8 cellular contexts compared by ENCODE assay signal in the genomic region with DNA sequence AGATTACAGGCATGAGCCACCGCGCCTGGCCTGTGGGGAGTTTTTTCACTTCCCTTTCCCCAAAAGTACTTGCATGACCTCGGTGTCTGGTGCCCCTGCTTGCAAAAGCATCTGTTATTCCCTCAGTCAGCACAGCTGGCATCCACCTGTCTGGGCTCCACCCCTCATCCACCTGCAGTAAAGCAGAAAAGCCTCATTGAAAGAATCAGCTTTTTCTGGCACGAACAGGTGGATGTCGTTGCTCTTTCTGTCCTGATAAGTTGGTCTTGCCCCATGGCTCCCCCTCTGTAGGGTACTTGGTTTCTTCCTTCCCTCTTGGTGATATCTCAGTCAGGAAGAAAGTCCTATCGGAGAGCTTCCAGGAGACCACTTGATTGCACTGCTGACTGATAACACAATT. TPM values are rescaled to one million over a fixed set of nuclear protein-coding genes. Genes with fewer than 3 reads are reported as not detected.
DNase-seq lines count a peak whose midpoint lies in the region; ATAC-seq and TF ChIP-seq lines count a peak whose summit lies in the region.

No MANE protein-coding gene starts in this region.

- H3K27me3 ChIP-seq in A673 (replicated peaks; ENCODE audit: insufficient read depth, low read depth, low read length, poor library complexity) (no peaks in the 10 kb centered on the region), colonic mucosa (no peaks in the 10 kb centered on the region), GM23248 (replicated peaks; ENCODE audit: insufficient read depth) (no peaks in the 10 kb centered on the region)

- no peaks in the 10 kb centered on the region for H3K79me2 ChIP-seq in GM23248 (ENCODE audit: insufficient read depth)

- peak; percentile 63 for ATAC-seq in GM21423 (IDR thresholded peaks at IDR 0.05; ENCODE audit: unreplicated experiment)

- H3K4me3 ChIP-seq in A673 (ENCODE audit: low read depth, low read length, poor library complexity, severe bottlenecking) (no peak overlapping the region), colonic mucosa (no peak overlapping the region), GM23248 (no peak overlapping the region)

- peak; percentile 5 for DNase-seq in A673 (ENCODE audit: low spot score)
- peak; percentile 86 for DNase-seq in MV-4-11 (lab: John Stamatoyannopoulos, UW)
- DNase-seq in colonic mucosa = peak; percentile 83
- DNase-seq in SHP77 treated with DMSO at 0.1 percent for 48 hours (lab: John Stamatoyannopoulos, UW) = no peak
- no peak for DNase-seq in GM23248
- no peak for DNase-seq in activated gamma-delta T cell treated with Interleukin-2 at 50 U/mL for 16 hours
- no peak for DNase-seq in activated naive CD4-positive, alpha-beta T cell (lab: John Stamatoyannopoulos, UW)

- BruUV-seq in A673 (replicated peaks; lab: Mats Ljungman, UMichigan) = no TSS peak

- in situ Hi-C loops in GM23248 (cut with MboI) = no loop called here

- H3K9me3 ChIP-seq in A673 (ENCODE audit: low read depth, low read length, poor library complexity, severe bottlenecking) (no peaks in the 10 kb centered on the region), colonic mucosa (no peaks in the 10 kb centered on the region), GM23248 (ENCODE audit: low read depth) (no peaks in the 10 kb centered on the region)

- H3K4me1 ChIP-seq in A673 (ENCODE audit: insufficient read depth, low read length, poor library complexity, severe bottlenecking) (no peaks in the 10 kb centered on the region), colonic mucosa (peaks cover 3% of the 10 kb centered on the region), GM23248 (ENCODE audit: insufficient read depth) (peaks cover 27% of the 10 kb centered on the region)

- no peaks in the 10 kb centered on the region for H3K9me2 ChIP-seq in GM23248 (ENCODE audit: insufficient read depth)

- peaks cover 20% of the 10 kb centered on the region for H3F3A ChIP-seq in GM23248 (ENCODE audit: insufficient read depth)

- H4K20me1 ChIP-seq in GM23248 (ENCODE audit: insufficient read depth) = no peaks in the 10 kb centered on the region

- WGBS in GM23248 (ENCODE audit: low coverage in 1 of 2, low lambda C conversion rate in 2 of 2, missing lambda C conversion rate in 2 of 2), 2 experiments = 54 to 67% methylated on average over 6 of the region's 6 CpGs

- H3K9ac ChIP-seq in colonic mucosa (ENCODE audit: low read depth in 2 of 2, low read length in 2 of 2) (peak overlapping the region in 1 of 2 donors; percentile 30), GM23248 (no peak overlapping the region)

- no peak overlapping the region for H3K27ac ChIP-seq in A673 (ENCODE audit: low read depth, low read length, poor library complexity, severe bottlenecking)
- peak overlapping the region; percentile 31 for H3K27ac ChIP-seq in colonic mucosa
- no peak overlapping the region for H3K27ac ChIP-seq in GM23248

- H3K36me3 ChIP-seq in A673 (ENCODE audit: insufficient read depth, low read length, poor library complexity, severe bottlenecking) (no peaks in the 10 kb centered on the region), colonic mucosa (no peaks in the 10 kb centered on the region), GM23248 (ENCODE audit: low read depth) (no peaks in the 10 kb centered on the region)

- H2AFZ ChIP-seq in GM23248 = no peak overlapping the region

- TF ChIP-seq CTCF in A673 (conservative IDR thresholded peaks at IDR 0.05; ENCODE audit: low read depth, low read length) (no peak), colonic mucosa (IDR thresholded peaks at IDR 0.05) (no peak)

- POLR2A ChIA-PET in A673 (lab: Charles Lee; ENCODE audit: low non-redundant PET) = no interaction called here

- intact Hi-C loops in A673 (cut with micrococcal nuclease; ENCODE audit: unreplicated experiment) (no loop called here), colonic mucosa (cut with DNase I) (no loop called here)

- CTCF ChIA-PET in A673 (lab: Charles Lee) = no interaction called here

- no peak overlapping the region for H3K4me2 ChIP-seq in GM23248 (ENCODE audit: unreplicated experiment)

RNA-seq across cellular contexts. Expression of a gene that starts 37.4 kb away (rescaled TPM):
- total RNA-seq in A673 (2021) (8.2 and 8.8 TPM in 2 replicates), colonic mucosa (10 to 100 TPM; 15.3 to 33.3 TPM)
- 3.5 and 7.1 TPM in 2 replicates for total RNA-seq in GM23248 (2014; rRNA removed; shearing (Covaris generic))
- polyA plus RNA-seq in GM23248 (2016; fragmentation: Nextera tagmentation; extraction: Ambion mirVana) = 1.2 and 1.8 TPM in 2 replicates

Comparison
In these comparisons a context has a peak if more than half of its experiments do, and no peak if none do; other contexts are left out.
1. DNase-seq: peak in A673 (single experiment), MV-4-11 (single experiment) and colonic mucosa (single experiment); none in SHP77 treated with DMSO at 0.1 percent for 48 hours (single experiment), GM23248 (single experiment), activated gamma-delta T cell treated with Interleukin-2 at 50 U/mL for 16 hours (single experiment) and activated naive CD4-positive, alpha-beta T cell (0 of 4).